Comparison of ENCODE assay signal across 11 cellular contexts in the genomic region with DNA sequence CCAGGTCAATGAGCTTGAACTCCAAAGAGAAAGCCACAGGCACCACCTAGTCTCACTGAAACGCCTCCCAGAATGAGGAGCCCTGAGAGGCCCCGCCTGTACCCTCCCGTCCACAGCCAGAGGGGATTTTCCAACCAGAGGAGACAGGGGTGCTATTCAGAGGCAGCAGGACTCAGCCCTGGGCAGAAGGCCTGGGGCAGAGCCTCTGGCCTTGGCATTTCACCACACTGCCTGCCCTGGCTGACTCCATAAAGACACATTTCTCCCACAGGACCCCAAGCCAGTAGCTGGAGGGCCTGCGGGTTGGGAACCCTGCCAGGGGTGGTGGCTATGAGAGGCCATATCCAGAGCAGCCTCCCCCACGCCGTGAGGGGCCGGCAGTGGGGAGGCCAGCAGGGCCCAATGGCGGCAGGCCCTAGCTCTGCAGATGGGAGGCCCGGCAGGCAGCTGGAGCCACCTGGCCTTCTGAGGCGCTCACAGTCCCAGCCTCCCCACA.
DNase-seq lines count a peak whose midpoint lies in the region; ATAC-seq, FAIRE-seq and TF ChIP-seq lines count a peak whose summit lies in the region.
"Had no signal": no experiment of that assay in that cellular context is flagged by ENCODE, and none has a peak within 500 bp of the region (broad histone marks: within the 10 kb centered on the region; RNA-seq: fewer than 3 reads in every experiment).

No MANE protein-coding gene starts in this region.

- no peaks in the 10 kb centered on the region for H3K9me3 Mint-ChIP-seq in astrocyte (ENCODE audit: unreplicated experiment)

- H3K27me3 ChIP-seq in IMR-90 (ENCODE audit: control insufficient read depth, insufficient read depth, low read length) (peaks cover 2% of the 10 kb centered on the region; the same call in 1 of the 2 replicates), astrocyte (ENCODE audit: insufficient read depth, low read length) (no peaks in the 10 kb centered on the region), spleen (replicated peaks in 1 of 7) (no peaks in the 10 kb centered on the region)

- TF ChIP-seq CTCF in IMR-90 (conservative IDR thresholded peaks at IDR 0.05; ENCODE audit: low read depth, low read length), result no peak
- no peak for TF ChIP-seq CTCF in astrocyte (IDR thresholded peaks at IDR 0.05; ENCODE audit: insufficient read depth, low read depth, low read length)
- no peak for TF ChIP-seq CTCF in kidney (IDR thresholded peaks at IDR 0.05; ENCODE audit: borderline replicate concordance, extremely low read depth, insufficient read depth)
- no peak for TF ChIP-seq CTCF in spleen (IDR thresholded peaks at IDR 0.05 in 8 of 11, conservative IDR thresholded peaks at IDR 0.05 in 3 of 11)

- H3K14ac ChIP-seq in IMR-90 (replicated peaks; ENCODE audit: low read depth, low read length), result no peak overlapping the region

- H3K27ac Mint-ChIP-seq in astrocyte (ENCODE audit: unreplicated experiment), result no peak overlapping the region

- no peak overlapping the region for H3K23ac ChIP-seq in IMR-90 (ENCODE audit: low read depth, low read length)

- H3K27ac ChIP-seq in IMR-90 (ENCODE audit: insufficient read depth, low read length) (no peak overlapping the region), astrocyte (ENCODE audit: low read depth, low read length) (no peak overlapping the region), kidney (ENCODE audit: low read depth in 2 of 2, low read length in 2 of 2) (no peak overlapping the region), spleen (peak overlapping the region in 6 of 8 donors; percentile 14 to 63 (median 52))

- ATAC-seq in IMR-90 (ENCODE audit: low read depth) (peak; percentile 82), HG03571 (IDR thresholded peaks at IDR 0.05; ENCODE audit: unreplicated experiment) (no peak), GM19351 (IDR thresholded peaks at IDR 0.05; ENCODE audit: unreplicated experiment) (no peak)

- H3K4me3 ChIP-seq in IMR-90 (ENCODE audit: insufficient read depth, low read depth, low read length), result no peak overlapping the region
- H3K4me3 ChIP-seq in astrocyte (ENCODE audit: insufficient read depth, low read depth, low read length), result no peak overlapping the region
- H3K4me3 ChIP-seq in kidney (ENCODE audit: low read length in 2 of 2), result no peak overlapping the region
- no peak overlapping the region for H3K4me3 ChIP-seq in spleen

- H3K79me2 ChIP-seq in astrocyte (ENCODE audit: insufficient read depth, low read length), result no peaks in the 10 kb centered on the region

- H3K9me3 ChIP-seq in IMR-90 (ENCODE audit: control insufficient read depth, insufficient read depth, low read length) (no peaks in the 10 kb centered on the region), astrocyte (ENCODE audit: insufficient read depth, low read depth, low read length) (no peaks in the 10 kb centered on the region), kidney (ENCODE audit: control insufficient read depth in 1 of 2, low read length in 2 of 2) (peaks cover 0 to 5% of the 10 kb centered on the region in 2 donors), spleen (no peaks in the 10 kb centered on the region)

- DNase-seq in IMR-90, result no peak
- DNase-seq in astrocyte (ENCODE audit: low read depth), result no peak
- peak; percentile 94 for DNase-seq in kidney
- DNase-seq in spleen, result peak; percentile 75
- DNase-seq in hepatic stellate cell (ENCODE audit: low spot score), result no peak
- no peak for DNase-seq in activated CD4-positive, CD25-positive, alpha-beta regulatory T cell treated with anti-CD3 and anti-CD28 coated beads, Interleukin-2, amount 50 U/mL, for 72 hours
- DNase-seq: MM.1S had no signal

- BruUV-seq in IMR-90 (replicated peaks; lab: Mats Ljungman, UMichigan), result no TSS peak

- H3K4ac ChIP-seq in IMR-90 (ENCODE audit: low read depth, low read length), result no peak overlapping the region

- H3K9ac ChIP-seq in IMR-90 (ENCODE audit: low read depth, low read length) (no peak overlapping the region), astrocyte (ENCODE audit: low read length) (no peak overlapping the region), kidney (ENCODE audit: low read length in 2 of 2) (no peak overlapping the region)

- FAIRE-seq in astrocyte (lab: Jason Lieb, UNC), result no peak
- FAIRE-seq in kidney (lab: Jason Lieb, UNC), result no peak
- FAIRE-seq: endometrium, keratinocyte had no signal

- H3K4me3 Mint-ChIP-seq in astrocyte (ENCODE audit: unreplicated experiment), result no peak overlapping the region

- H2BK5ac ChIP-seq in IMR-90 (ENCODE audit: low read depth, low read length, poor library complexity, severe bottlenecking), result no peak overlapping the region

- H2AK5ac ChIP-seq in IMR-90 (ENCODE audit: low read depth, low read length), result no peak overlapping the region

- intact Hi-C loops in IMR-90 (cut with micrococcal nuclease), result no loop called here
- intact Hi-C loops in kidney (cut with DNase I), result no loop called here
- intact Hi-C loops in spleen (cut with DNase I; ENCODE audit: low total_unique reads), result no loop called here

- no peak overlapping the region for H2BK20ac ChIP-seq in IMR-90 (ENCODE audit: low read depth, low read length)

- CTCF ChIA-PET in IMR-90 (lab: Yijun Ruan, JAX), result interaction anchor here (0.9 to 1.5 kb wide), 2 partner anchors 11 to 236 kb away, joined by 3 read pairs; no protein-coding TSS in a partner anchor

- dilution Hi-C loops in IMR-90 (cut with HindIII; ENCODE audit: low sequenced_read_pairs, unreplicated experiment), result no loop called here

- H3K56ac ChIP-seq in IMR-90 (ENCODE audit: extremely low read depth, insufficient read depth, low read length), result no peak overlapping the region

- H4K20me1 ChIP-seq in IMR-90 (ENCODE audit: insufficient read depth, low read length) (no peaks in the 10 kb centered on the region), astrocyte (ENCODE audit: insufficient read depth, low read length) (no peaks in the 10 kb centered on the region)

- H3K18ac ChIP-seq in IMR-90 (ENCODE audit: low read depth, low read length), result no peak overlapping the region

- H4K5ac ChIP-seq in IMR-90 (ENCODE audit: low read depth, low read length), result no peak overlapping the region

- H4K91ac ChIP-seq in IMR-90 (ENCODE audit: insufficient read depth, low read depth, low read length), result no peak overlapping the region

- H3K36me3 ChIP-seq in IMR-90 (ENCODE audit: control insufficient read depth, insufficient read depth, low read length) (no peaks in the 10 kb centered on the region), astrocyte (ENCODE audit: insufficient read depth, low read length) (no peaks in the 10 kb centered on the region), kidney (ENCODE audit: control insufficient read depth in 1 of 2, insufficient read depth in 2 of 2, low read length in 2 of 2) (no peaks in the 10 kb centered on the region), spleen (peaks cover 0 to 100% (median 33%) of the 10 kb centered on the region in 6 donors)

- H4K8ac ChIP-seq in IMR-90 (ENCODE audit: low read depth in 2 of 2, low read length in 2 of 2), result no peak overlapping the region

- TF ChIP-seq POLR2A in IMR-90 (IDR thresholded peaks at IDR 0.05; ENCODE audit: low read depth, low read length) (no peak), spleen (IDR thresholded peaks at IDR 0.05) (no peak)

- no peaks in the 10 kb centered on the region for H3K79me1 ChIP-seq in IMR-90 (ENCODE audit: low read depth in 1 of 2, low read length in 2 of 2)

- peaks cover 31% of the 10 kb centered on the region for H3K27me3 Mint-ChIP-seq in astrocyte (ENCODE audit: low read depth, unreplicated experiment)

- H2BK120ac ChIP-seq in IMR-90 (ENCODE audit: low read depth, low read length), result no peak overlapping the region

- in situ Hi-C loops in IMR-90 (cut with MboI; ENCODE audit: low sequenced_read_pairs), result no loop called here

- peaks cover 5% of the 10 kb centered on the region; the same call in 1 of the 2 replicates for H3K4me1 ChIP-seq in IMR-90 (ENCODE audit: control insufficient read depth, insufficient read depth, low read length)
- H3K4me1 ChIP-seq in astrocyte (ENCODE audit: insufficient read depth, low read length), result peaks cover 10% of the 10 kb centered on the region
- peaks cover 0 to 11% of the 10 kb centered on the region in 2 donors for H3K4me1 ChIP-seq in kidney (ENCODE audit: control insufficient read depth in 1 of 2, insufficient read depth in 1 of 2, low read depth in 1 of 2, low read length in 2 of 2)
- peaks cover 0 to 54% (median 15%) of the 10 kb centered on the region in 6 donors for H3K4me1 ChIP-seq in spleen

- WGBS in IMR-90 (ENCODE audit: extremely low coverage in 2 of 2, insufficient read length in 1 of 2), 2 experiments, result 17% methylated on average over 1 of the region's 10 CpGs; no CpG with 5 or more reads in 1 of the 2 experiments
- 61 to 82% (median 70%) methylated on average over 7 to 10 of the region's 10 CpGs for WGBS in spleen, 5 donors

- H2AK9ac ChIP-seq in IMR-90 (replicated peaks; ENCODE audit: low read depth, low read length, poor library complexity), result no peak overlapping the region

- peaks cover 2% of the 10 kb centered on the region for H3K36me3 Mint-ChIP-seq in astrocyte (ENCODE audit: low read depth, unreplicated experiment)

- POLR2A ChIA-PET in IMR-90 (lab: Charles Lee; ENCODE audit: unreplicated experiment), result no interaction called here

- no peak overlapping the region for H2BK15ac ChIP-seq in IMR-90 (ENCODE audit: low read depth, low read length)

- H2AFZ ChIP-seq in IMR-90 (replicated peaks; ENCODE audit: low read length, poor library complexity), result peak overlapping the region; percentile 59
- no peak overlapping the region for H2AFZ ChIP-seq in astrocyte (ENCODE audit: low read depth, low read length)

- H3K9me1 ChIP-seq in IMR-90 (ENCODE audit: insufficient read depth, low read length), result no peaks in the 10 kb centered on the region; the same call in 1 of the 2 replicates

- no peak overlapping the region for H3K4me2 ChIP-seq in IMR-90 (ENCODE audit: low read depth, low read length)
- H3K4me2 ChIP-seq in astrocyte (ENCODE audit: low read length), result peak overlapping the region; percentile 10

- TF ChIP-seq RAD21 in IMR-90 (IDR thresholded peaks at IDR 0.05; ENCODE audit: low read length), result no peak

- no peaks in the 10 kb centered on the region for H3K4me1 Mint-ChIP-seq in astrocyte (ENCODE audit: low read depth, unreplicated experiment)

TF ChIP-seq in IMR-90, 13 proteins besides CTCF, POLR2A, EP300 and RAD21:
- TF ChIP-seq CEBPB (IDR thresholded peaks at IDR 0.05; ENCODE audit: low read depth, low read length), result no peak
- no peak for TF ChIP-seq CHD1 (IDR thresholded peaks at IDR 0.05; ENCODE audit: low read depth, low read length)
- TF ChIP-seq, protein P1, sequence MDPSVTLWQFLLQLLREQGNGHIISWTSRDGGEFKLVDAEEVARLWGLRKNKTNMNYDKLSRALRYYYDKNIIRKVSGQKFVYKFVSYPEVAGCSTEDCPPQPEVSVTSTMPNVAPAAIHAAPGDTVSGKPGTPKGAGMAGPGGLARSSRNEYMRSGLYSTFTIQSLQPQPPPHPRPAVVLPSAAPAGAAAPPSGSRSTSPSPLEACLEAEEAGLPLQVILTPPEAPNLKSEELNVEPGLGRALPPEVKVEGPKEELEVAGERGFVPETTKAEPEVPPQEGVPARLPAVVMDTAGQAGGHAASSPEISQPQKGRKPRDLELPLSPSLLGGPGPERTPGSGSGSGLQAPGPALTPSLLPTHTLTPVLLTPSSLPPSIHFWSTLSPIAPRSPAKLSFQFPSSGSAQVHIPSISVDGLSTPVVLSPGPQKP (IDR thresholded peaks at IDR 0.05; ENCODE audit: borderline replicate concordance, low read depth, low read length), result no peak
- TF ChIP-seq BHLHE40 (IDR thresholded peaks at IDR 0.05; ENCODE audit: low read depth, low read length), result no peak

Comparison
In these comparisons a context has a peak if more than half of its experiments do, and no peak if none do; other contexts are left out.
1. DNase-seq: peak in kidney (single experiment) and spleen (single experiment); none in IMR-90 (single experiment), astrocyte (single experiment), hepatic stellate cell (single experiment) and activated CD4-positive, CD25-positive, alpha-beta regulatory T cell treated with anti-CD3 and anti-CD28 coated beads, Interleukin-2, amount 50 U/mL, for 72 hours (single experiment).
2. H3K27ac ChIP-seq: peak in spleen (6 of 8); none in IMR-90 (single experiment), astrocyte (single experiment) and kidney (0 of 2).